In the genomic region with DNA sequence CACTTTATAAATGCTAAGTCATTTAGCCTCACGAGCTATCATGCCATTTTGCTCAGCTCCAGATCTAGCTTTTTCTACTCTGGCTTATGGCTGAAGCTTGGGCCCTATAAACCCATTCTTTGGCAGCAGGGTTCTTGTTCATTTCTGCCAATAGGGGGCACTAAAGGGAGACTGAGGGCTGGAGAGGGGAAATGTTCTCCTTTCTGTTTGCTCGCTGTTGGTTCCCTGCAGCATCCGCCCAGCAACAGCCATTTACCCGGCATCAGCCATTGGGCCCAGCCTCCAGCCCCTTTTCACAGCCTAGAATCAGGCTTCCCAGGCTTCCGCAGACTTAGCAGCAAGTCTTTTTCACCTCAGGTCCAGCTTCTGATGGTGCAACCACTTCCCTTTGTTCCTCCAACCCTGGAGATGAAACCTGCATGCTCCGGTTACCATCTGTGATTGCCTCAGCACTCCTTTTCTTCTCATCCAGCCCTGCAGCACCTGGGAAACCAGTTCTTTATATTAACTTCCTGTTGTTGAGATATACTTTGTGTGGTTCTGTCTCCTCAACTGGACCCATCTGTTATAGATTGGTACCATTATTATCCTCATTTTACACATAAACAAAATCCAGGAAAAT, we compare ENCODE assay signal across 10 cellular contexts. TPM values are rescaled to one million over a fixed set of nuclear protein-coding genes. Genes with fewer than 3 reads are reported as not detected.
DNase-seq lines count a peak whose midpoint lies in the region; ATAC-seq and TF ChIP-seq lines count a peak whose summit lies in the region.
"Had no signal": no experiment of that assay in that cellular context is flagged by ENCODE, and none has a peak within 500 bp of the region (broad histone marks: within the 10 kb centered on the region; RNA-seq: fewer than 3 reads in every experiment).

No MANE protein-coding gene starts in this region.

- 0 out of 2 replicates have a peak, but pooled peaks have one; percentile 19 for TF ChIP-seq CTCF in BJ (IDR thresholded peaks at IDR 0.05; ENCODE audit: insufficient read depth, low read depth, low read length)

- CTCF ChIA-PET in BJ (lab: Yijun Ruan, JAX): no interaction called here

- DNase-seq in BJ (ENCODE audit: low read depth): no peak
- DNase-seq in H7: peak; percentile 71
- DNase-seq in RPMI8226: peak; percentile 32
- peak; percentile 89 for DNase-seq in iPS-NIHi7 (ENCODE audit: extremely low spot score)
- DNase-seq in natural killer cell treated with Interleukin-12 subunit alpha and Interleukin-12 subunit beta and Interleukin-15 and Interleukin-18, amount 100 ng/mL, for 72 hours (ENCODE audit: low spot score): no peak
- DNase-seq in T-helper 2 cell treated with Interferon-gamma antibody and Interleukin-4, amounts not matched to agents 5 μg/mL and 100 μg/mL, for 36 hours (ENCODE audit: low spot score): no peak

- H3K27me3 ChIP-seq in BJ (ENCODE audit: control insufficient read depth, insufficient read depth, low read length) (no peaks in the 10 kb centered on the region), H7 (ENCODE audit: control insufficient read depth, insufficient read depth, low read length) (peaks cover 19% of the 10 kb centered on the region)

- no peak overlapping the region for H3K4me3 ChIP-seq in BJ (ENCODE audit: low read depth, low read length)
- no peak overlapping the region for H3K4me3 ChIP-seq in H7 (ENCODE audit: insufficient read depth, low read depth, low read length)

- no peaks in the 10 kb centered on the region for H3K27me3 Mint-ChIP-seq in natural killer cell treated with Interleukin-12 subunit alpha and Interleukin-12 subunit beta and Interleukin-15 and Interleukin-18, amount 100 ng/mL, for 72 hours
- peaks cover 3% of the 10 kb centered on the region for H3K27me3 Mint-ChIP-seq in T-helper 2 cell treated with Interferon-gamma antibody and Interleukin-4, amounts not matched to agents 5 μg/mL and 100 μg/mL, for 36 hours (ENCODE audit: low read depth)

- no peak overlapping the region for H3K27ac Mint-ChIP-seq in natural killer cell treated with Interleukin-12 subunit alpha and Interleukin-12 subunit beta and Interleukin-15 and Interleukin-18, amount 100 ng/mL, for 72 hours
- no peak overlapping the region for H3K27ac Mint-ChIP-seq in T-helper 2 cell treated with Interferon-gamma antibody and Interleukin-4, amounts not matched to agents 5 μg/mL and 100 μg/mL, for 36 hours

- H3K36me3 ChIP-seq in BJ (ENCODE audit: control insufficient read depth, insufficient read depth, low read length) (no peaks in the 10 kb centered on the region), H7 (replicated peaks; ENCODE audit: control insufficient read depth, insufficient read depth, low read length) (no peaks in the 10 kb centered on the region)
- H3K36me3 ChIP-seq: neutrophil had no signal

- POLR2A ChIA-PET in BJ (lab: Charles Lee): no interaction called here

- no peaks in the 10 kb centered on the region for H3K9me3 Mint-ChIP-seq in natural killer cell treated with Interleukin-12 subunit alpha and Interleukin-12 subunit beta and Interleukin-15 and Interleukin-18, amount 100 ng/mL, for 72 hours
- H3K9me3 Mint-ChIP-seq in T-helper 2 cell treated with Interferon-gamma antibody and Interleukin-4, amounts not matched to agents 5 μg/mL and 100 μg/mL, for 36 hours: no peaks in the 10 kb centered on the region

- H3K4me3 Mint-ChIP-seq in natural killer cell treated with Interleukin-12 subunit alpha and Interleukin-12 subunit beta and Interleukin-15 and Interleukin-18, amount 100 ng/mL, for 72 hours: no peak overlapping the region
- H3K4me3 Mint-ChIP-seq in T-helper 2 cell treated with Interferon-gamma antibody and Interleukin-4, amounts not matched to agents 5 μg/mL and 100 μg/mL, for 36 hours: no peak overlapping the region
- H3K4me3 Mint-ChIP-seq: brain had no signal

- no peaks in the 10 kb centered on the region for H3K36me3 Mint-ChIP-seq in natural killer cell treated with Interleukin-12 subunit alpha and Interleukin-12 subunit beta and Interleukin-15 and Interleukin-18, amount 100 ng/mL, for 72 hours
- H3K36me3 Mint-ChIP-seq in T-helper 2 cell treated with Interferon-gamma antibody and Interleukin-4, amounts not matched to agents 5 μg/mL and 100 μg/mL, for 36 hours (ENCODE audit: low read depth): no peaks in the 10 kb centered on the region
- H3K36me3 Mint-ChIP-seq: brain had no signal

- ATAC-seq in natural killer cell treated with Interleukin-12 subunit alpha and Interleukin-12 subunit beta and Interleukin-15 and Interleukin-18, amount 100 ng/mL, for 72 hours: no peak
- ATAC-seq in GM18505 (IDR thresholded peaks at IDR 0.05; ENCODE audit: unreplicated experiment) (no peak), GM21526 (IDR thresholded peaks at IDR 0.05; ENCODE audit: low FRiP score, unreplicated experiment) (no peak)

- no peak for TF ChIP-seq POLR2A in GM18505 (IDR thresholded peaks at IDR 0.05; ENCODE audit: borderline replicate concordance, extremely low read depth, insufficient read depth, insufficient read length)

- H3K4me1 Mint-ChIP-seq in natural killer cell treated with Interleukin-12 subunit alpha and Interleukin-12 subunit beta and Interleukin-15 and Interleukin-18, amount 100 ng/mL, for 72 hours (ENCODE audit: low read depth in 2 of 2): peaks cover 4 to 8% of the 10 kb centered on the region in 2 donors
- H3K4me1 Mint-ChIP-seq in T-helper 2 cell treated with Interferon-gamma antibody and Interleukin-4, amounts not matched to agents 5 μg/mL and 100 μg/mL, for 36 hours (ENCODE audit: low read depth): no peaks in the 10 kb centered on the region

RNA-seq across cellular contexts. Expression of a gene that starts 4.2 kb away (rescaled TPM):
- 9.7 and 15.8 TPM in 2 replicates for polyA plus RNA-seq in BJ (2011; rRNA removed)
- polyA minus RNA-seq in BJ (2011; rRNA and poly(A)+ RNA removed): 18.0 and 37.1 TPM in 2 replicates
- total RNA-seq in H7 (2014; rRNA removed; shearing (Covaris generic)): 0.83 and 4.0 TPM in 2 replicates
- total RNA-seq in natural killer cell treated with Interleukin-12 subunit alpha and Interleukin-12 subunit beta and Interleukin-15 and Interleukin-18, amount 100 ng/mL, for 72 hours: 1 to 10 TPM; 2.5 to 4.8 TPM

Comparison
In these comparisons a context has a peak if more than half of its experiments do, and no peak if none do; other contexts are left out.
1. DNase-seq: peak in H7 (single experiment), RPMI8226 (single experiment) and iPS-NIHi7 (single experiment); none in BJ (single experiment), natural killer cell treated with Interleukin-12 subunit alpha and Interleukin-12 subunit beta and Interleukin-15 and Interleukin-18, amount 100 ng/mL, for 72 hours (single experiment) and T-helper 2 cell treated with Interferon-gamma antibody and Interleukin-4, amounts not matched to agents 5 μg/mL and 100 μg/mL, for 36 hours (single experiment).